11 cellular contexts compared by ENCODE assay signal in the genomic region with DNA sequence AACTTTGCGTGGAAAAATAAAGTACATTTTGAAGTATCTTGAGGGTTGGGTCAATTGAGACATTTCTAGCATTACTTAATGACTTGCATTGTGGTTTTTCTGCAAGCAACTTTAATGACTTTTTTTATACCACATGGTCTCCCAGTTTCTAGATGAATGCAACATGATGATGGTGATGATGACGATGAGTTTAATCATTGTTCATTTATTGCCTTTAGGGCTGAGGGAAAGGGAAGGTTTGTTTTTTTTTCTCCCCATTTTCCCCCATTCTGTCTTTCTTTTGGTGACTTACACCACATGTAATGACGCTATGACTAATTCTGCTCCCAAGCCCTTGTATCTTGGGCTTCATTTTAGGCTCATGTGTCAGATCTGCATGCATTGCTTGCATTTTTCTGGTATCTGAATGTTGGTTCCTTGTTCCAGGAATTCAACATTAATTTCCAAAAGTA. TPM values are rescaled to one million over a fixed set of nuclear protein-coding genes. Genes with fewer than 3 reads are reported as not detected.
DNase-seq lines count a peak whose midpoint lies in the region; ATAC-seq and TF ChIP-seq lines count a peak whose summit lies in the region.
"Had no signal": no experiment of that assay in that cellular context is flagged by ENCODE, and none has a peak within 500 bp of the region (broad histone marks: within the 10 kb centered on the region; RNA-seq: fewer than 3 reads in every experiment).

No MANE protein-coding gene starts in this region.

- H3K9me3 Mint-ChIP-seq in endodermal cell = no peaks in the 10 kb centered on the region
- H3K9me3 Mint-ChIP-seq: H9 had no signal

- H3K36me3 Mint-ChIP-seq in endodermal cell (ENCODE audit: low read depth) = peaks cover 37% of the 10 kb centered on the region

- no peak for TF ChIP-seq CTCF in fibroblast of the aortic adventitia (IDR thresholded peaks at IDR 0.05; ENCODE audit: insufficient read depth, low read length)
- TF ChIP-seq CTCF in endodermal cell (conservative IDR thresholded peaks at IDR 0.05) = no peak
- no peak for TF ChIP-seq CTCF in omental fat pad (IDR thresholded peaks at IDR 0.05)

- no peak for ATAC-seq in omental fat pad (ENCODE audit: low FRiP score)
- ATAC-seq: left lobe of liver had no signal

- H3K4me3 ChIP-seq in SJSA1 = no peak overlapping the region
- H3K4me3 ChIP-seq in fibroblast of the aortic adventitia (ENCODE audit: low read depth, low read length) = no peak overlapping the region
- no peak overlapping the region for H3K4me3 ChIP-seq in endodermal cell (ENCODE audit: low read length)

- WGBS in endodermal cell (ENCODE audit: insufficient coverage in 1 of 2, insufficient read length in 1 of 2), 2 experiments = 95% methylated on average over 2 to 3 of the region's 3 CpGs

- peak overlapping the region; percentile 81 for H3K27ac ChIP-seq in SJSA1
- H3K27ac ChIP-seq in endodermal cell (ENCODE audit: low read depth, low read length) = no peak overlapping the region

- no peaks in the 10 kb centered on the region for H3K9me3 ChIP-seq in SJSA1 (replicated peaks)
- no peaks in the 10 kb centered on the region for H3K9me3 ChIP-seq in endodermal cell (ENCODE audit: control insufficient read depth, low read length)
- H3K9me3 ChIP-seq: Caco-2 had no signal

- no peak overlapping the region for H3K27ac Mint-ChIP-seq in endodermal cell

- no peak overlapping the region for H3K9ac ChIP-seq in endodermal cell (ENCODE audit: extremely low read depth, low read length, poor library complexity, severe bottlenecking)

- H3K27me3 ChIP-seq in SJSA1 (replicated peaks) (no peaks in the 10 kb centered on the region), endodermal cell (ENCODE audit: control insufficient read depth, insufficient read depth, low read length, poor library complexity, severe bottlenecking) (no peaks in the 10 kb centered on the region)

- peaks cover 19% of the 10 kb centered on the region for H3K36me3 ChIP-seq in SJSA1
- peaks cover 45% of the 10 kb centered on the region for H3K36me3 ChIP-seq in endodermal cell (ENCODE audit: control insufficient read depth, insufficient read depth, low read length)

- peak; percentile 99 for DNase-seq in A172 (ENCODE audit: low spot score)
- DNase-seq in GM04503 (ENCODE audit: low read depth) = peak; percentile 100
- DNase-seq in SJSA1 (ENCODE audit: low read depth in 1 of 2, low spot score in 2 of 2) = peak; percentile 62 to 92
- DNase-seq in fibroblast of the aortic adventitia (ENCODE audit: low read depth) = peak; percentile 94
- no peak for DNase-seq in HT-29 (ENCODE audit: low spot score)
- DNase-seq in SK-N-DZ (ENCODE audit: low spot score) = no peak
- DNase-seq in endodermal cell = no peak
- no peak for DNase-seq in omental fat pad (ENCODE audit: low spot score)
- DNase-seq: Caco-2, H9 had no signal

- H3K4me1 ChIP-seq in SJSA1 (replicated peaks) = peaks cover 47% of the 10 kb centered on the region
- no peaks in the 10 kb centered on the region for H3K4me1 ChIP-seq in endodermal cell (ENCODE audit: control insufficient read depth, insufficient read depth, low read length)
- H3K4me1 ChIP-seq: Caco-2 had no signal

- H3K27me3 Mint-ChIP-seq in endodermal cell (ENCODE audit: insufficient read depth) = no peaks in the 10 kb centered on the region

- no peak overlapping the region for H3K4me3 Mint-ChIP-seq in endodermal cell
- H3K4me3 Mint-ChIP-seq: H9 had no signal

- H3K4me1 Mint-ChIP-seq in endodermal cell = peaks cover 6% of the 10 kb centered on the region
- H3K4me1 Mint-ChIP-seq: H9 had no signal

RNA-seq across cellular contexts. Expression of gene NXNL2, which starts 57.7 kb away (rescaled TPM):
- total RNA-seq in A172 (2014; rRNA removed; shearing (Covaris generic)) = 0.43 and 1.2 TPM in 2 replicates
- total RNA-seq in SJSA1 (2014; rRNA removed; shearing (Covaris generic)) = 0.68 and 1.1 TPM in 2 replicates
- total RNA-seq in fibroblast of the aortic adventitia (ENCODE audit: low replicate concordance) (0.74 and 1.1 TPM in 2 replicates), endodermal cell (not detected), omental fat pad (under 1 TPM in 1 of 4 donors, not detected in 3; 0.93 TPM)
- not detected in 2 replicates for total RNA-seq in HT-29 (2014; rRNA removed; shearing (Covaris generic))
- 0.16 TPM in 1 of 2 replicates, not detected in the other for polyA plus RNA-seq in SK-N-DZ (2014; cell fraction: cytosol; rRNA removed)
- polyA plus RNA-seq in SK-N-DZ (2014; cell fraction: nucleus; rRNA removed) = not detected in 2 replicates
- polyA plus RNA-seq in endodermal cell (2013, experiment 1 of 2) = not detected
- polyA plus RNA-seq in endodermal cell (2013, experiment 2 of 2) = not detected
- total RNA-seq: left lobe of liver had no signal

Comparison
In these comparisons a context has a peak if more than half of its experiments do, and no peak if none do; other contexts are left out.
1. DNase-seq: peak in A172 (single experiment), GM04503 (single experiment), SJSA1 (2 of 2) and fibroblast of the aortic adventitia (single experiment); none in HT-29 (single experiment), SK-N-DZ (single experiment), endodermal cell (single experiment) and omental fat pad (single experiment).